In genomic region chr16:20886-21285, GRCh38 we compare ENCODE assay signal across 1 cellular context. TPM values are rescaled to one million over a fixed set of nuclear protein-coding genes. Genes with fewer than 3 reads are reported as not detected.
"Had no signal": no experiment of that assay in that cellular context is flagged by ENCODE, and none has a peak within 500 bp of the region (broad histone marks: within the 10 kb centered on the region; RNA-seq: fewer than 3 reads in every experiment).

No MANE protein-coding gene starts in this region.

RNA-seq across cellular contexts. Expression of gene RHBDF1, which starts 51.5 kb away (rescaled TPM):
- total RNA-seq: T-helper 2 cell treated with Interferon-gamma antibody and Interleukin-4, amounts not matched to agents 100 ng/mL and 5 ng/mL, for 36 hours had no signal
